2 cellular contexts compared by ENCODE assay signal in genomic region chr2:146716591-146716990, GRCh38.
A peak's percentile ranks its signal among the peaks of the same experiment; 100 is the strongest.
TF ChIP-seq lines count a peak whose summit lies in the region.

No MANE protein-coding gene starts in this region.

TF ChIP-seq in HepG2, 621 proteins besides CTCF, POLR2A, EP300 and RAD21 (continued from another document):
- TF ChIP-seq MIER3 (CRISPR knock-in tag; IDR thresholded peaks at IDR 0.05; ENCODE audit: borderline replicate concordance) (no peak), MAFF (IDR thresholded peaks at IDR 0.05; ENCODE audit: low read depth, low read length) (peak; percentile 98)
TF ChIP-seq in HepG2: peak in this region for 2.

TF ChIP-seq in H1, 55 proteins besides CTCF, POLR2A, EP300 and RAD21:
- no peak for TF ChIP-seq KDM4A (IDR thresholded peaks at IDR 0.05; ENCODE audit: low read depth, low read length, severe bottlenecking)
- peak; percentile 89 for TF ChIP-seq MAFK (IDR thresholded peaks at IDR 0.05; ENCODE audit: low read depth, low read length)
